ENCODE assay signal across 1 cellular context in the genomic region with DNA sequence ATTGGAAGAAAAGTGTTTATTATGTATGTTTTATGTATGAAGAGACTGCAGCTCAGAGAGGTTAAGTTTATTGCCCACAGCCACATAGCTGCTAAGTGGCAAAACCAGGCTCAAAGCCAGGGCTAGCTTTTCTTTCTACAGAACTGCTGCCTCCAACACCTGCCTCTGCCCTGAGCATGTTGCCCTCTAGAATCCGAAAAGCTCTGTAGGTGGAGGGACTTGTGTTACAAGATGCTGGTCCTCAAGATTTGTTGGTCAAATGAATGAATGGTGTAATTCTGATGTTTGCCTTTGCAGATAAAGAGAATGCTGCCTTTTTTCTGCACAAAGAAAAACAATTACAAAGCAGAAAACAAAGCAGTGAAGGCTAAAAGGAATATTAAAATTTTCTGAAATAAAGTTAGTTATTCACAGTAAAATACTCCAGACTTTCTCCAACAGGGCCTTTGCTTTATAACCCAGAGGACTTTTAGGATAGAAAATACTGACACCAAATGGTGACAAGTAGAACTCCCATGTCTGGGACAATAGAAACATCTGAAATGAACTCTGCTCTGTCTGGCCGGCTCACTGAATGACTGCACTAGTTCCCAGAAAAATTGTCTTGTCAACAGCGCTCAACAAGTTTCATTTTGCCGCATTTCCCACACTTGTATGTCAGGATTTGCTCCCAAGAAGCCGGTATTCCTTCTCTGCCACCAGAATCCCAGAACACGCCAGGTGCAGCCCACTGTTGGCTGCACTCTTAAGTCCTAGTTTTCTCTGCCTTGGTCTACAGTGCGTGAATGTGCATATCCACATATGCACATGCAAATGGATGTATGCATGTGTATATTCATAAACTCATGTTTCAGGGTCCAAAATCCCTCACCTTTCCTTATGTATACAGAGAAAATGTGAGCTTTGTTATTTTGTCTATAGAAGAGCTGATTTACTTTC.
TF ChIP-seq lines count a peak whose summit lies in the region.

No MANE protein-coding gene starts in this region.

TF ChIP-seq in H1, 55 proteins besides CTCF, POLR2A, EP300 and RAD21:
- no peak for TF ChIP-seq EZH2 (IDR thresholded peaks at IDR 0.05; ENCODE audit: low read depth, low read length, severe bottlenecking)
- TF ChIP-seq, protein P1, sequence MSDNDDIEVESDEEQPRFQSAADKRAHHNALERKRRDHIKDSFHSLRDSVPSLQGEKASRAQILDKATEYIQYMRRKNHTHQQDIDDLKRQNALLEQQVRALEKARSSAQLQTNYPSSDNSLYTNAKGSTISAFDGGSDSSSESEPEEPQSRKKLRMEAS (IDR thresholded peaks at IDR 0.05): no peak
- TF ChIP-seq RXRA (IDR thresholded peaks at IDR 0.05; ENCODE audit: insufficient read depth, low read depth, low read length): no peak
- no peak for TF ChIP-seq TCF12 (IDR thresholded peaks at IDR 0.05; ENCODE audit: low read depth, low read length)
- no peak for TF ChIP-seq CREB1 (IDR thresholded peaks at IDR 0.05)
- TF ChIP-seq SUZ12 (IDR thresholded peaks at IDR 0.05; ENCODE audit: low read length): no peak
- TF ChIP-seq SIX5 (IDR thresholded peaks at IDR 0.05; ENCODE audit: low read depth, low read length): no peak
- TF ChIP-seq RBBP5 (IDR thresholded peaks at IDR 0.05; ENCODE audit: borderline replicate concordance, low read depth, low read length): no peak
- TF ChIP-seq POLR2AphosphoS5 (IDR thresholded peaks at IDR 0.05; ENCODE audit: low read depth, low read length): no peak
- TF ChIP-seq BCL11A (IDR thresholded peaks at IDR 0.05; ENCODE audit: low read depth in 2 of 2, low read length in 2 of 2): no peak
